Comparison of ENCODE assay signal across 11 cellular contexts in the genomic region with DNA sequence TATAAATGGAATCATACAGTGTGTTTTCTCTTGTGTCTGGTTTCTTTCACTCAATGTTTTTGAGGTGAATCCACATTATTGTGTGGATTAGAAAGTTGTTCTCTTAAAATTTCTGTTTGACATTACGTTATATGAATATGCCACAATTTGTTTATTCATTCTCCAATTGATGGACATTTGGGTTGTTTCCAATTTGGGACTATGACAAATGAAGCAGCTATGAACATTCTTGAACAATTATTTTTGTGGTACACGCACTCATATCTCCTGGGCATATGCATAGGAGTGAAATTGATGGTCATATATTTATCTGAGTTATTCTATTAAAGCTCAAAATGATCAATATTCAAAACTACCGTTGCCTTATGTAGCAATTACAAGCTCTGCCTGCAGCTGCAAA. TPM values are rescaled to one million over a fixed set of nuclear protein-coding genes. Genes with fewer than 3 reads are reported as not detected.
"Had no signal": no experiment of that assay in that cellular context is flagged by ENCODE, and none has a peak within 500 bp of the region (broad histone marks: within the 10 kb centered on the region; RNA-seq: fewer than 3 reads in every experiment).

No MANE protein-coding gene starts in this region.

- H3K9ac ChIP-seq: GM23248 had no signal

- H3K9me3 ChIP-seq: HAP-1 had no signal

- H3K4me3 ChIP-seq: GM23248, GM23338, HAP-1 had no signal

- H3K36me3 ChIP-seq: HAP-1 had no signal

- FAIRE-seq: H1, H54 had no signal

- ATAC-seq: GM23338, HCT116 had no signal

- DNase-seq: GM23248, GOT3, H7, H9, HCEC 1CT, HFFc6 had no signal

- H2AFZ ChIP-seq: GM23248, GM23338 had no signal

- H3K27ac ChIP-seq: GM23248 had no signal

RNA-seq across cellular contexts. Expression of gene THRB, which starts 5.3 kb away (rescaled TPM):
- total RNA-seq: HFFc6 had no signal
